Comparison of ENCODE assay signal across 19 cellular contexts in genomic region chr15:59792359-59792758, GRCh38.
DNase-seq lines count a peak whose midpoint lies in the region; ATAC-seq and TF ChIP-seq lines count a peak whose summit lies in the region.
"Had no signal": no experiment of that assay in that cellular context is flagged by ENCODE, and none has a peak within 500 bp of the region (broad histone marks: within the 10 kb centered on the region; RNA-seq: fewer than 3 reads in every experiment).

No MANE protein-coding gene starts in this region.

- CTCF ChIA-PET in activated CD4-positive, alpha-beta T cell treated with anti-CD3 and anti-CD28 coated beads for 36 hours (lab: Charles Lee), result no interaction called here
- CTCF ChIA-PET in CD8-positive, alpha-beta memory T cell (lab: Charles Lee), result interaction anchor here (1.2 kb wide), 1 partner anchor 11 kb away, joined by 4 read pairs; no protein-coding TSS in a partner anchor

- no peaks in the 10 kb centered on the region for H3F3A ChIP-seq in MM.1S (ENCODE audit: insufficient read depth, low read length)

- peak; percentile 9 for DNase-seq in activated CD4-positive, alpha-beta T cell treated with anti-CD3 and anti-CD28 coated beads for 48 hours
- no peak for DNase-seq in activated CD4-positive, alpha-beta T cell treated with anti-CD3 and anti-CD28 coated beads for 36 hours
- peak in 4 of 5 donors; percentile 11 to 66 (median 46) for DNase-seq in CD8-positive, alpha-beta memory T cell
- peak in 2 of 3 donors; percentile 10 to 31 for DNase-seq in T-helper 17 cell
- DNase-seq in central memory CD8-positive, alpha-beta T cell (ENCODE audit: low spot score in 2 of 2), result peak in 1 of 2 donors; percentile 20
- DNase-seq in endodermal cell, result no peak
- DNase-seq in tibial nerve (ENCODE audit: low spot score in 2 of 2), result no peak
- DNase-seq in MM.1S, result no peak
- DNase-seq: aorta; hypothalamus; kidney glomerular epithelial cell; NCI-H1105; NK-92 treated with Interleukin-12 subunit alpha and Interleukin-12 subunit beta, amount 100 ng/mL, for 24 hours; psoas muscle; spleen had no signal

- no peak for TF ChIP-seq EP300 in tibial nerve (IDR thresholded peaks at IDR 0.05)

- H3K27ac Mint-ChIP-seq in activated CD4-positive, alpha-beta T cell treated with anti-CD3 and anti-CD28 coated beads for 36 hours, result no peak overlapping the region
- peak overlapping the region in 6 of 8 donors; percentile 40 to 92 (median 82) for H3K27ac Mint-ChIP-seq in CD8-positive, alpha-beta memory T cell
- H3K27ac Mint-ChIP-seq in T-helper 17 cell (peak overlapping the region; percentile 94), endodermal cell (no peak overlapping the region)
- H3K27ac Mint-ChIP-seq in central memory CD8-positive, alpha-beta T cell (ENCODE audit: low read depth), result no peak overlapping the region
- H3K27ac Mint-ChIP-seq: stimulated activated memory B cell treated with anti-CD40 and anti-IgM and Interleukin-4, amounts not matched to agents 10 μg/mL and 1 μg/mL and 100 μg/mL, for 72 hours; type B pancreatic cell had no signal

- POLR2A ChIA-PET in activated CD4-positive, alpha-beta T cell treated with anti-CD3 and anti-CD28 coated beads for 36 hours (lab: Charles Lee), result no interaction called here
- POLR2A ChIA-PET in CD8-positive, alpha-beta memory T cell (lab: Charles Lee), result interaction anchor here (0.8 kb wide), 1 partner anchor 11 kb away, joined by 5 read pairs; no protein-coding TSS in a partner anchor

- H3K27me3 ChIP-seq in CD8-positive, alpha-beta memory T cell (ENCODE audit: insufficient read depth, low read length, poor library complexity, severe bottlenecking), result no peaks in the 10 kb centered on the region
- H3K27me3 ChIP-seq in endodermal cell (ENCODE audit: control insufficient read depth, insufficient read depth, low read length, poor library complexity, severe bottlenecking) (no peaks in the 10 kb centered on the region), tibial nerve (peaks cover 0 to 7% of the 10 kb centered on the region in 2 donors), MM.1S (replicated peaks; ENCODE audit: insufficient read depth, low read length) (no peaks in the 10 kb centered on the region)

- ATAC-seq in activated CD4-positive, alpha-beta T cell treated with anti-CD3 and anti-CD28 coated beads for 36 hours, result no peak
- ATAC-seq in T-helper 17 cell, result peak; percentile 79
- peak; percentile 73 for ATAC-seq in central memory CD8-positive, alpha-beta T cell (replicated peaks; ENCODE audit: extremely low read depth, poor library complexity, severe bottlenecking)
- ATAC-seq: A549; psoas muscle; stimulated activated memory B cell treated with anti-CD40 and anti-IgM and Interleukin-4, amounts not matched to agents 10 μg/mL and 1 μg/mL and 100 μg/mL, for 72 hours had no signal

- H3K4me3 ChIP-seq in CD8-positive, alpha-beta memory T cell (ENCODE audit: low read length), result no peak overlapping the region
- H3K4me3 ChIP-seq in endodermal cell (ENCODE audit: low read length), result no peak overlapping the region
- no peak overlapping the region for H3K4me3 ChIP-seq in tibial nerve
- no peak overlapping the region for H3K4me3 ChIP-seq in MM.1S (ENCODE audit: low read length)
- H3K4me3 ChIP-seq: A549, psoas muscle, spleen had no signal

- 94% methylated on average over 3 to 13 of the region's 13 CpGs for WGBS in endodermal cell (ENCODE audit: insufficient coverage in 1 of 2, insufficient read length in 1 of 2), 2 experiments
- 67% methylated on average over 13 of the region's 13 CpGs for WGBS in tibial nerve, 2 donors

- H3K27ac ChIP-seq in CD8-positive, alpha-beta memory T cell (ENCODE audit: low read depth, low read length), result no peak overlapping the region
- H3K27ac ChIP-seq in endodermal cell (ENCODE audit: low read depth, low read length) (no peak overlapping the region), tibial nerve (no peak overlapping the region), MM.1S (ENCODE audit: low read length) (no peak overlapping the region)
- H3K27ac ChIP-seq: A549, KMS-11, psoas muscle, spleen had no signal

- H3K9me2 ChIP-seq in MM.1S (replicated peaks; ENCODE audit: insufficient read depth, low read length), result no peaks in the 10 kb centered on the region

- H3K36me3 Mint-ChIP-seq in activated CD4-positive, alpha-beta T cell treated with anti-CD3 and anti-CD28 coated beads for 36 hours (ENCODE audit: low read depth), result no peaks in the 10 kb centered on the region
- peaks cover 0 to 3% (median 0%) of the 10 kb centered on the region in 3 donors for H3K36me3 Mint-ChIP-seq in CD8-positive, alpha-beta memory T cell
- no peaks in the 10 kb centered on the region for H3K36me3 Mint-ChIP-seq in T-helper 17 cell (ENCODE audit: low read depth)
- no peaks in the 10 kb centered on the region for H3K36me3 Mint-ChIP-seq in central memory CD8-positive, alpha-beta T cell (ENCODE audit: insufficient read depth)
- H3K36me3 Mint-ChIP-seq in endodermal cell (ENCODE audit: low read depth), result no peaks in the 10 kb centered on the region
- H3K36me3 Mint-ChIP-seq: stimulated activated memory B cell treated with anti-CD40 and anti-IgM and Interleukin-4, amounts not matched to agents 10 μg/mL and 1 μg/mL and 100 μg/mL, for 72 hours; type B pancreatic cell had no signal

- H3K79me2 ChIP-seq in MM.1S (ENCODE audit: low read length), result no peaks in the 10 kb centered on the region

- no peaks in the 10 kb centered on the region for H3K9me3 Mint-ChIP-seq in activated CD4-positive, alpha-beta T cell treated with anti-CD3 and anti-CD28 coated beads for 36 hours (ENCODE audit: low read depth)
- no peaks in the 10 kb centered on the region for H3K9me3 Mint-ChIP-seq in CD8-positive, alpha-beta memory T cell
- no peaks in the 10 kb centered on the region for H3K9me3 Mint-ChIP-seq in central memory CD8-positive, alpha-beta T cell
- peaks cover 7% of the 10 kb centered on the region for H3K9me3 Mint-ChIP-seq in endodermal cell
- H3K9me3 Mint-ChIP-seq: stimulated activated memory B cell treated with anti-CD40 and anti-IgM and Interleukin-4, amounts not matched to agents 10 μg/mL and 1 μg/mL and 100 μg/mL, for 72 hours; type B pancreatic cell had no signal

- TF ChIP-seq POLR2A in tibial nerve (IDR thresholded peaks at IDR 0.05), result no peak

- H3K9ac ChIP-seq in endodermal cell (ENCODE audit: extremely low read depth, low read length, poor library complexity, severe bottlenecking) (no peak overlapping the region), MM.1S (ENCODE audit: low read length) (no peak overlapping the region)
- H3K9ac ChIP-seq: KMS-11 had no signal

- peaks cover 45% of the 10 kb centered on the region for H3K4me1 ChIP-seq in CD8-positive, alpha-beta memory T cell (ENCODE audit: insufficient read depth, low read length)
- H3K4me1 ChIP-seq in endodermal cell (ENCODE audit: control insufficient read depth, insufficient read depth, low read length) (peaks cover 7% of the 10 kb centered on the region), tibial nerve (no peaks in the 10 kb centered on the region), MM.1S (ENCODE audit: low read length) (no peaks in the 10 kb centered on the region)
- H3K4me1 ChIP-seq: A549, spleen had no signal

- no peak overlapping the region for H3K4me2 ChIP-seq in MM.1S (ENCODE audit: low read depth, low read length)
- H3K4me2 ChIP-seq: A549, KMS-11 had no signal

- H3K36me3 ChIP-seq in CD8-positive, alpha-beta memory T cell (ENCODE audit: insufficient read depth, low read length), result no peaks in the 10 kb centered on the region
- H3K36me3 ChIP-seq in endodermal cell (ENCODE audit: control insufficient read depth, insufficient read depth, low read length) (no peaks in the 10 kb centered on the region), tibial nerve (no peaks in the 10 kb centered on the region), MM.1S (replicated peaks; ENCODE audit: insufficient read depth, low read length) (no peaks in the 10 kb centered on the region)
- H3K36me3 ChIP-seq: spleen had no signal

- no peak overlapping the region for H2AFZ ChIP-seq in MM.1S (ENCODE audit: low read length)

- no peaks in the 10 kb centered on the region for H4K20me1 ChIP-seq in MM.1S (ENCODE audit: insufficient read depth, low read length)

- peaks cover 37% of the 10 kb centered on the region for H3K4me1 Mint-ChIP-seq in activated CD4-positive, alpha-beta T cell treated with anti-CD3 and anti-CD28 coated beads for 36 hours
- peaks cover 41 to 78% (median 72%) of the 10 kb centered on the region in 3 donors for H3K4me1 Mint-ChIP-seq in CD8-positive, alpha-beta memory T cell
- peaks cover 47% of the 10 kb centered on the region for H3K4me1 Mint-ChIP-seq in T-helper 17 cell
- H3K4me1 Mint-ChIP-seq in central memory CD8-positive, alpha-beta T cell, result peaks cover 28% of the 10 kb centered on the region
- peaks cover 18% of the 10 kb centered on the region for H3K4me1 Mint-ChIP-seq in endodermal cell
- H3K4me1 Mint-ChIP-seq: stimulated activated memory B cell treated with anti-CD40 and anti-IgM and Interleukin-4, amounts not matched to agents 10 μg/mL and 1 μg/mL and 100 μg/mL, for 72 hours had no signal

- H3K9me3 ChIP-seq in CD8-positive, alpha-beta memory T cell (ENCODE audit: low read length), result no peaks in the 10 kb centered on the region
- no peaks in the 10 kb centered on the region for H3K9me3 ChIP-seq in T-helper 17 cell (ENCODE audit: control insufficient read depth, low read length, poor library complexity, severe bottlenecking)
- H3K9me3 ChIP-seq in endodermal cell (ENCODE audit: control insufficient read depth, low read length), result peaks cover 13% of the 10 kb centered on the region
- H3K9me3 ChIP-seq in tibial nerve, result no peaks in the 10 kb centered on the region
- H3K9me3 ChIP-seq in MM.1S (replicated peaks; ENCODE audit: insufficient read depth, low read length), result no peaks in the 10 kb centered on the region
- H3K9me3 ChIP-seq: A549, psoas muscle, spleen had no signal

- intact Hi-C loops in activated CD4-positive, alpha-beta T cell treated with anti-CD3 and anti-CD28 coated beads for 36 hours (cut with DNase I, micrococcal nuclease), result no loop called here

- no peak overlapping the region for H3K4me3 Mint-ChIP-seq in activated CD4-positive, alpha-beta T cell treated with anti-CD3 and anti-CD28 coated beads for 36 hours
- peak overlapping the region in 5 of 7 donors; percentile 29 to 71 (median 70) for H3K4me3 Mint-ChIP-seq in CD8-positive, alpha-beta memory T cell
- H3K4me3 Mint-ChIP-seq in T-helper 17 cell, result peak overlapping the region; percentile 78
- peak overlapping the region; percentile 60 for H3K4me3 Mint-ChIP-seq in central memory CD8-positive, alpha-beta T cell
- no peak overlapping the region for H3K4me3 Mint-ChIP-seq in endodermal cell
- H3K4me3 Mint-ChIP-seq: stimulated activated memory B cell treated with anti-CD40 and anti-IgM and Interleukin-4, amounts not matched to agents 10 μg/mL and 1 μg/mL and 100 μg/mL, for 72 hours; type B pancreatic cell had no signal

- no peaks in the 10 kb centered on the region for H3K27me3 Mint-ChIP-seq in activated CD4-positive, alpha-beta T cell treated with anti-CD3 and anti-CD28 coated beads for 36 hours
- peaks cover 1 to 15% of the 10 kb centered on the region in 2 donors for H3K27me3 Mint-ChIP-seq in CD8-positive, alpha-beta memory T cell
- no peaks in the 10 kb centered on the region for H3K27me3 Mint-ChIP-seq in T-helper 17 cell
- peaks cover 13% of the 10 kb centered on the region for H3K27me3 Mint-ChIP-seq in central memory CD8-positive, alpha-beta T cell
- peaks cover 8% of the 10 kb centered on the region for H3K27me3 Mint-ChIP-seq in endodermal cell (ENCODE audit: insufficient read depth)

- TF ChIP-seq CTCF in endodermal cell (conservative IDR thresholded peaks at IDR 0.05) (no peak), tibial nerve (IDR thresholded peaks at IDR 0.05) (no peak), MM.1S (IDR thresholded peaks at IDR 0.05; ENCODE audit: low read length) (no peak)

Comparison
In these comparisons a context has a peak if more than half of its experiments do, and no peak if none do; other contexts are left out.
1. DNase-seq: peak in activated CD4-positive, alpha-beta T cell treated with anti-CD3 and anti-CD28 coated beads for 48 hours (single experiment), CD8-positive, alpha-beta memory T cell (4 of 5) and T-helper 17 cell (2 of 3); none in activated CD4-positive, alpha-beta T cell treated with anti-CD3 and anti-CD28 coated beads for 36 hours (single experiment), endodermal cell (single experiment), tibial nerve (0 of 2) and MM.1S (single experiment).
2. H3K27ac Mint-ChIP-seq: peak in CD8-positive, alpha-beta memory T cell (6 of 8) and T-helper 17 cell (single experiment); none in activated CD4-positive, alpha-beta T cell treated with anti-CD3 and anti-CD28 coated beads for 36 hours (single experiment), central memory CD8-positive, alpha-beta T cell (single experiment) and endodermal cell (single experiment).
3. H3K4me3 Mint-ChIP-seq: peak in CD8-positive, alpha-beta memory T cell (5 of 7), T-helper 17 cell (single experiment) and central memory CD8-positive, alpha-beta T cell (single experiment); none in activated CD4-positive, alpha-beta T cell treated with anti-CD3 and anti-CD28 coated beads for 36 hours (single experiment) and endodermal cell (single experiment).